2 cellular contexts compared by ENCODE assay signal in the genomic region with DNA sequence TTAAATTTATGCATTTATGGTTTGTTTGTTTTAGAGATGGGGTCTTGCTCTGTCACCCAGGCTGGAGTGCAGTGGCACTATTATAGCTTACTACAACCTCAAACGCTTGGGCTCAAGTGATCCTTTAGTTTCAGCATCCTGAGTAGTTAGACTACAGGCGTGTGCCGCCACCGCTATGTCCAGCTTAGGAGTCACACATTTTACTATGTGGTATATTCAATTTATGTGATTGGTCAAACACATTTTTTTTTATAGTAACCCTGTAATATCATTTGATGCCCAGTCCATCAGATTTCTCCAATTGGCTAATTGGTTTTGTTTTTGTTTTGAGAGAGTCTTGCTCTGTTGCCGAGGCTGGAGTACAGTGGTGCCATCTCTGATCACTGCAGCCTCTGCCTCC.
TF ChIP-seq lines count a peak whose summit lies in the region.

No MANE protein-coding gene starts in this region.

TF ChIP-seq in neural cell, 6 proteins besides CTCF, POLR2A, EP300 and RAD21:
- TF ChIP-seq, protein P1, sequence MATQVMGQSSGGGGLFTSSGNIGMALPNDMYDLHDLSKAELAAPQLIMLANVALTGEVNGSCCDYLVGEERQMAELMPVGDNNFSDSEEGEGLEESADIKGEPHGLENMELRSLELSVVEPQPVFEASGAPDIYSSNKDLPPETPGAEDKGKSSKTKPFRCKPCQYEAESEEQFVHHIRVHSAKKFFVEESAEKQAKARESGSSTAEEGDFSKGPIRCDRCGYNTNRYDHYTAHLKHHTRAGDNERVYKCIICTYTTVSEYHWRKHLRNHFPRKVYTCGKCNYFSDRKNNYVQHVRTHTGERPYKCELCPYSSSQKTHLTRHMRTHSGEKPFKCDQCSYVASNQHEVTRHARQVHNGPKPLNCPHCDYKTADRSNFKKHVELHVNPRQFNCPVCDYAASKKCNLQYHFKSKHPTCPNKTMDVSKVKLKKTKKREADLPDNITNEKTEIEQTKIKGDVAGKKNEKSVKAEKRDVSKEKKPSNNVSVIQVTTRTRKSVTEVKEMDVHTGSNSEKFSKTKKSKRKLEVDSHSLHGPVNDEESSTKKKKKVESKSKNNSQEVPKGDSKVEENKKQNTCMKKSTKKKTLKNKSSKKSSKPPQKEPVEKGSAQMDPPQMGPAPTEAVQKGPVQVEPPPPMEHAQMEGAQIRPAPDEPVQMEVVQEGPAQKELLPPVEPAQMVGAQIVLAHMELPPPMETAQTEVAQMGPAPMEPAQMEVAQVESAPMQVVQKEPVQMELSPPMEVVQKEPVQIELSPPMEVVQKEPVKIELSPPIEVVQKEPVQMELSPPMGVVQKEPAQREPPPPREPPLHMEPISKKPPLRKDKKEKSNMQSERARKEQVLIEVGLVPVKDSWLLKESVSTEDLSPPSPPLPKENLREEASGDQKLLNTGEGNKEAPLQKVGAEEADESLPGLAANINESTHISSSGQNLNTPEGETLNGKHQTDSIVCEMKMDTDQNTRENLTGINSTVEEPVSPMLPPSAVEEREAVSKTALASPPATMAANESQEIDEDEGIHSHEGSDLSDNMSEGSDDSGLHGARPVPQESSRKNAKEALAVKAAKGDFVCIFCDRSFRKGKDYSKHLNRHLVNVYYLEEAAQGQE (IDR thresholded peaks at IDR 0.05; ENCODE audit: borderline replicate concordance), result no peak
- TF ChIP-seq POLR2AphosphoS5 (IDR thresholded peaks at IDR 0.05) (no peak), MXI1 (conservative IDR thresholded peaks at IDR 0.05; ENCODE audit: poor library complexity, severe bottlenecking) (no peak), TAF1 (IDR thresholded peaks at IDR 0.05; ENCODE audit: low read depth) (no peak), SMC3 (conservative IDR thresholded peaks at IDR 0.05; ENCODE audit: poor library complexity) (no peak), EZH2 (IDR thresholded peaks at IDR 0.05; ENCODE audit: borderline replicate concordance, insufficient read depth, low read length, poor library complexity, severe bottlenecking) (no peak)

TF ChIP-seq in HepG2, 621 proteins besides CTCF, POLR2A, EP300 and RAD21:
- TF ChIP-seq, protein P2, sequence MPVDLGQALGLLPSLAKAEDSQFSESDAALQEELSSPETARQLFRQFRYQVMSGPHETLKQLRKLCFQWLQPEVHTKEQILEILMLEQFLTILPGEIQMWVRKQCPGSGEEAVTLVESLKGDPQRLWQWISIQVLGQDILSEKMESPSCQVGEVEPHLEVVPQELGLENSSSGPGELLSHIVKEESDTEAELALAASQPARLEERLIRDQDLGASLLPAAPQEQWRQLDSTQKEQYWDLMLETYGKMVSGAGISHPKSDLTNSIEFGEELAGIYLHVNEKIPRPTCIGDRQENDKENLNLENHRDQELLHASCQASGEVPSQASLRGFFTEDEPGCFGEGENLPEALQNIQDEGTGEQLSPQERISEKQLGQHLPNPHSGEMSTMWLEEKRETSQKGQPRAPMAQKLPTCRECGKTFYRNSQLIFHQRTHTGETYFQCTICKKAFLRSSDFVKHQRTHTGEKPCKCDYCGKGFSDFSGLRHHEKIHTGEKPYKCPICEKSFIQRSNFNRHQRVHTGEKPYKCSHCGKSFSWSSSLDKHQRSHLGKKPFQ (CRISPR knock-in tag; IDR thresholded peaks at IDR 0.05; ENCODE audit: insufficient replicate concordance), result no peak
